ENCODE assay signal across 1 cellular context in the genomic region with DNA sequence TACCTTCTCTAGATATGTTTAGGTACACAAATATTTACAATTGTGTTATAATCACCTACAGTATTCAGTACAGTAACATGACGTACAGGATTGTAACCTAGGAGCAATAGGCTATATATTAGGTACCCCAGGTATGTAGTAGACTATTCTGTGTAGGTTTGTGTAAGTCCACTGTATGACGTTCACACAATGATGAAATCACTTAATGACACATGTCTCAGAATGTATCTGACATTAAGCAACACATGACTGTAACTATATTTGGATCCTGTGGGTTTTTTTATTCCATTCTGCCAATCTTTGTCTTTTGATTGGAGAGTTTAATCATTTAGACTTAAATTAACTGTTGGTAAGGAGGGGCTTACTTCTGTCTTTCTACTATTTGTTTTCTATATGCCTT.
TF ChIP-seq lines count a peak whose summit lies in the region.

No MANE protein-coding gene starts in this region.

TF ChIP-seq in IMR-90, 13 proteins besides CTCF, POLR2A, EP300 and RAD21:
- TF ChIP-seq MXI1 (IDR thresholded peaks at IDR 0.05; ENCODE audit: borderline replicate concordance, low read depth, low read length) (no peak), CEBPB (IDR thresholded peaks at IDR 0.05; ENCODE audit: low read depth, low read length) (peak; percentile 24; the same call in 1 of the 2 replicates)
